In the genomic region with DNA sequence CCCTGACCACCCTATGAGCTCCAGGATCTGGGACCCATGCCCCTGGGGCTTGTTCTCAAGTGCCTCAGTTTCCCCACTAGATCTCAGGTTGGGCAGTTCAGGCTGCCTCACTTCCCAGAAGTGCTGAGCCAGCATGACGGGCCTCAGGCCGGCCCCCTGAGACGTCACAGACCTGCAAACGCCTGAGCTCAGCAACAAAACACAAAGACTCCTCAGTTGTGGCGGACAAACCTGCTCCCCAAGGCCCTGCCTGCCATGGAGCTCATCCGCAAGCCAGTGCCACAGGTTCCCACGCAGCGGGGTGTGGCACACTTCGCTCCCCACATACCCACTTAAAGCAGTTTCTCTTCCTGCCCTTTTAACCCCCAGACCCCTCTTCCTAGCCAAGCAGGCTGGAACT, we compare ENCODE assay signal across 1 cellular context.
TF ChIP-seq lines count a peak whose summit lies in the region.

No MANE protein-coding gene starts in this region.

TF ChIP-seq in K562, 482 proteins besides CTCF, POLR2A, EP300 and RAD21:
- TF ChIP-seq ZNF3 (CRISPR knock-in tag; IDR thresholded peaks at IDR 0.05): no peak
- TF ChIP-seq KDM1A (IDR thresholded peaks at IDR 0.05): no peak
- TF ChIP-seq SAP30 (IDR thresholded peaks at IDR 0.05; ENCODE audit: borderline replicate concordance, insufficient read depth, low read depth, low read length, poor library complexity, severe bottlenecking): no peak
- TF ChIP-seq DDX20 (tag; IDR thresholded peaks at IDR 0.05; ENCODE audit: low read depth): no peak
- TF ChIP-seq ZBED1 (IDR thresholded peaks at IDR 0.05): no peak
- no peak for TF ChIP-seq JUND (IDR thresholded peaks at IDR 0.05; ENCODE audit: borderline replicate concordance, low read depth, low read length)
- TF ChIP-seq JUND (tag; IDR thresholded peaks at IDR 0.05; ENCODE audit: borderline replicate concordance, low read depth, low read length): no peak
- TF ChIP-seq, protein P1, sequence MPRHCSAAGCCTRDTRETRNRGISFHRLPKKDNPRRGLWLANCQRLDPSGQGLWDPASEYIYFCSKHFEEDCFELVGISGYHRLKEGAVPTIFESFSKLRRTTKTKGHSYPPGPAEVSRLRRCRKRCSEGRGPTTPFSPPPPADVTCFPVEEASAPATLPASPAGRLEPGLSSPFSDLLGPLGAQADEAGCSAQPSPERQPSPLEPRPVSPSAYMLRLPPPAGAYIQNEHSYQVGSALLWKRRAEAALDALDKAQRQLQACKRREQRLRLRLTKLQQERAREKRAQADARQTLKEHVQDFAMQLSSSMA (CRISPR knock-in tag; IDR thresholded peaks at IDR 0.05): no peak
- TF ChIP-seq, protein P2, sequence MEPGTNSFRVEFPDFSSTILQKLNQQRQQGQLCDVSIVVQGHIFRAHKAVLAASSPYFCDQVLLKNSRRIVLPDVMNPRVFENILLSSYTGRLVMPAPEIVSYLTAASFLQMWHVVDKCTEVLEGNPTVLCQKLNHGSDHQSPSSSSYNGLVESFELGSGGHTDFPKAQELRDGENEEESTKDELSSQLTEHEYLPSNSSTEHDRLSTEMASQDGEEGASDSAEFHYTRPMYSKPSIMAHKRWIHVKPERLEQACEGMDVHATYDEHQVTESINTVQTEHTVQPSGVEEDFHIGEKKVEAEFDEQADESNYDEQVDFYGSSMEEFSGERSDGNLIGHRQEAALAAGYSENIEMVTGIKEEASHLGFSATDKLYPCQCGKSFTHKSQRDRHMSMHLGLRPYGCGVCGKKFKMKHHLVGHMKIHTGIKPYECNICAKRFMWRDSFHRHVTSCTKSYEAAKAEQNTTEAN (CRISPR knock-in tag; IDR thresholded peaks at IDR 0.05): no peak
- TF ChIP-seq ZNF316 (IDR thresholded peaks at IDR 0.05): peak; percentile 84
- TF ChIP-seq C11orf30 (IDR thresholded peaks at IDR 0.05; ENCODE audit: low read depth): peak; percentile 86
- no peak for TF ChIP-seq TAF15 (IDR thresholded peaks at IDR 0.05; ENCODE audit: low read depth, low read length)
- TF ChIP-seq ATF3 (IDR thresholded peaks at IDR 0.05): no peak
- TF ChIP-seq ATF3 (CRISPR knock-in tag; conservative IDR thresholded peaks at IDR 0.05): no peak
- TF ChIP-seq, protein P3, sequence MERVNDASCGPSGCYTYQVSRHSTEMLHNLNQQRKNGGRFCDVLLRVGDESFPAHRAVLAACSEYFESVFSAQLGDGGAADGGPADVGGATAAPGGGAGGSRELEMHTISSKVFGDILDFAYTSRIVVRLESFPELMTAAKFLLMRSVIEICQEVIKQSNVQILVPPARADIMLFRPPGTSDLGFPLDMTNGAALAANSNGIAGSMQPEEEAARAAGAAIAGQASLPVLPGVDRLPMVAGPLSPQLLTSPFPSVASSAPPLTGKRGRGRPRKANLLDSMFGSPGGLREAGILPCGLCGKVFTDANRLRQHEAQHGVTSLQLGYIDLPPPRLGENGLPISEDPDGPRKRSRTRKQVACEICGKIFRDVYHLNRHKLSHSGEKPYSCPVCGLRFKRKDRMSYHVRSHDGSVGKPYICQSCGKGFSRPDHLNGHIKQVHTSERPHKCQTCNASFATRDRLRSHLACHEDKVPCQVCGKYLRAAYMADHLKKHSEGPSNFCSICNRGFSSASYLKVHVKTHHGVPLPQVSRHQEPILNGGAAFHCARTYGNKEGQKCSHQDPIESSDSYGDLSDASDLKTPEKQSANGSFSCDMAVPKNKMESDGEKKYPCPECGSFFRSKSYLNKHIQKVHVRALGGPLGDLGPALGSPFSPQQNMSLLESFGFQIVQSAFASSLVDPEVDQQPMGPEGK (CRISPR knock-in tag; IDR thresholded peaks at IDR 0.05; ENCODE audit: borderline replicate concordance): no peak
- peak; percentile 77 for TF ChIP-seq MAFK (IDR thresholded peaks at IDR 0.05; ENCODE audit: low read length)
- no peak for TF ChIP-seq ZKSCAN3 (CRISPR knock-in tag; IDR thresholded peaks at IDR 0.05)
- TF ChIP-seq ZNF277 (CRISPR knock-in tag; IDR thresholded peaks at IDR 0.05; ENCODE audit: borderline replicate concordance): no peak
- no peak for TF ChIP-seq SMARCA4 (IDR thresholded peaks at IDR 0.05)
- TF ChIP-seq TAL1 (IDR thresholded peaks at IDR 0.05): no peak
- TF ChIP-seq ZC3H11A (IDR thresholded peaks at IDR 0.05; ENCODE audit: low read depth, low read length): no peak
- TF ChIP-seq DPF2 (IDR thresholded peaks at IDR 0.05): no peak
- TF ChIP-seq MAFG (tag; conservative IDR thresholded peaks at IDR 0.05): peak; percentile 69; the same call in 1 of the 2 replicates
- TF ChIP-seq MAFF (IDR thresholded peaks at IDR 0.05; ENCODE audit: low read length): peak; percentile 22; the same call in 1 of the 2 replicates
- TF ChIP-seq KLF13 (tag; IDR thresholded peaks at IDR 0.05; ENCODE audit: borderline replicate concordance, low read depth): no peak
- no peak for TF ChIP-seq SUPT5H (IDR thresholded peaks at IDR 0.05)
- TF ChIP-seq, protein P4, sequence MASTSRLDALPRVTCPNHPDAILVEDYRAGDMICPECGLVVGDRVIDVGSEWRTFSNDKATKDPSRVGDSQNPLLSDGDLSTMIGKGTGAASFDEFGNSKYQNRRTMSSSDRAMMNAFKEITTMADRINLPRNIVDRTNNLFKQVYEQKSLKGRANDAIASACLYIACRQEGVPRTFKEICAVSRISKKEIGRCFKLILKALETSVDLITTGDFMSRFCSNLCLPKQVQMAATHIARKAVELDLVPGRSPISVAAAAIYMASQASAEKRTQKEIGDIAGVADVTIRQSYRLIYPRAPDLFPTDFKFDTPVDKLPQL (IDR thresholded peaks at IDR 0.05; ENCODE audit: extremely low read depth, insufficient read length): no peak
- TF ChIP-seq TRIM28 (IDR thresholded peaks at IDR 0.05): no peak
- TF ChIP-seq SRF (CRISPR knock-in tag; IDR thresholded peaks at IDR 0.05): no peak
